ENCODE assay signal across 15 cellular contexts in the genomic region with DNA sequence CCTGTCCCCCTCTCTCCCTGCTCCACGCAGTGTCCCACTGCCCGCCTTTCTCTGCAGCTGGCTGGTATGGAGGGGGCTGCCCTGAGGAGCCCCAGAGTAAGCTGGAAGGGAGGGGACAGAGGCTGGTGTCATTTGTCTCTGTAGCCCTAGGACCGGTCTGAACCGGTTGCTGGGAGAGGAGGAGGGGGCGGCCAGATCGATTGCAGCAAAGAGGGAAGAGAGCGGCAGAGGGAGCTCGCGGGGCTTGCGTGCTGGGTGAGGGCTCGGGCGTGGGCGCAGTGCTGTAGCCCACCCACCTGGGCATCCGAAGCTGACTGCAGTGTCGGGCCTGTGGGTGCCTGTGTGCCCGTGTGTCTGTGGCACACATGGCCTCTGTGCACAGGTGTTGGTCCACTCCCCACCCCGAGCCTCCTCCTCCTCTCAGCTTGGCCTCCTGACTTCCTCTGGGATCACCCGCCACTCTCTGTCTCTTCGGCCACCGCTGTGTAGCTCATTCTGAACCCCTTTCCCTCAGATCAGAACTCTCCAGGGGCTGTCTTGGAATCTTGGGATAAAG. TPM values are rescaled to one million over a fixed set of nuclear protein-coding genes. Genes with fewer than 3 reads are reported as not detected.
DNase-seq lines count a peak whose midpoint lies in the region; ATAC-seq, FAIRE-seq and TF ChIP-seq lines count a peak whose summit lies in the region.
"Had no signal": no experiment of that assay in that cellular context is flagged by ENCODE, and none has a peak within 500 bp of the region (broad histone marks: within the 10 kb centered on the region; RNA-seq: fewer than 3 reads in every experiment).

No MANE protein-coding gene starts in this region.

- TF ChIP-seq CTCF in A549 (IDR thresholded peaks at IDR 0.05): no peak

- H3K9ac ChIP-seq in NT2/D1 (ENCODE audit: insufficient read length, low read depth): peak overlapping the region; percentile 89
- no peak overlapping the region for H3K9ac ChIP-seq in iPS-15b (ENCODE audit: low read depth, low read length)

- POLR2A ChIA-PET in A549 (lab: Yijun Ruan, JAX): interaction anchor here (1.3 kb wide), 1 partner anchor 107 kb away, joined by 5 read pairs; a partner anchor contains a TSS

- CTCF ChIA-PET in A549 (lab: Yijun Ruan, JAX): interaction anchor here (0.5 to 6.4 kb wide), 10 partner anchors 10 to 127 kb away, joined by 3 to 49 read pairs (median 4); no protein-coding TSS in a partner anchor

- peaks cover 52% of the 10 kb centered on the region for H3K36me3 ChIP-seq in NT2/D1 (ENCODE audit: insufficient read depth, insufficient read length, low read length)
- peaks cover 20% of the 10 kb centered on the region for H3K36me3 ChIP-seq in iPS-15b (ENCODE audit: control insufficient read depth, insufficient read depth, low read length)
- H3K36me3 ChIP-seq: uterus had no signal

- H3K4me1 ChIP-seq in A549 (peaks cover 60% of the 10 kb centered on the region), NT2/D1 (ENCODE audit: insufficient read depth, insufficient read length) (peaks cover 38% of the 10 kb centered on the region), iPS-15b (ENCODE audit: control insufficient read depth, insufficient read depth, low read length) (peaks cover 13% of the 10 kb centered on the region)
- H3K4me1 ChIP-seq: uterus had no signal

- no peak for DNase-seq in A549 (ENCODE audit: low read depth in 1 of 2, low spot score in 1 of 2)
- peak; percentile 93 for DNase-seq in NCI-H1092 treated with DMSO at 0.1 percent for 48 hours (lab: John Stamatoyannopoulos, UW)
- DNase-seq in NT2/D1 (ENCODE audit: low read depth, low spot score): peak; percentile 78
- no peak for DNase-seq in DMS114 treated with DMSO at 0.1 percent for 48 hours (lab: John Stamatoyannopoulos, UW; ENCODE audit: unreplicated experiment)
- DNase-seq in activated CD4-positive, alpha-beta T cell treated with anti-CD3 and anti-CD28 coated beads, Interleukin-2, amount 50 U/mL, for 4 hours: no peak
- DNase-seq in stimulated activated CD4-positive, alpha-beta T cell treated with anti-CD3 and anti-CD28 coated beads, Interleukin-12 subunit alpha, Interleukin-12 subunit beta, amount 100 ng/mL, for 4 hours: no peak
- DNase-seq: activated CD4-positive, alpha-beta T cell treated with anti-CD3 and anti-CD28 coated beads, Interleukin-2, amount 50 U/mL, for 48 hours; activated naive CD8-positive, alpha-beta T cell treated with anti-CD3 and anti-CD28 coated beads, Interleukin-2, amount 10 ng/mL, durations not matched to agents 7 days and 5 days; cortex of kidney; GDM1; T-cell; uterus had no signal

- no peak for TF ChIP-seq POLR2A in A549 (IDR thresholded peaks at IDR 0.05; ENCODE audit: low read length)

- H3K4me3 ChIP-seq in A549 (no peak overlapping the region), NT2/D1 (ENCODE audit: insufficient read length, low read depth) (peak overlapping the region; percentile 38), iPS-15b (ENCODE audit: low read depth, low read length) (peak overlapping the region; percentile 20)
- H3K4me3 ChIP-seq: lung, uterus had no signal

- no peak for FAIRE-seq in A549 (lab: Jason Lieb, UNC)

- no peak for TF ChIP-seq EP300 in A549 (IDR thresholded peaks at IDR 0.05)

- H3K4me2 ChIP-seq in A549: peak overlapping the region; percentile 25; the same call in 2 of the 3 replicates

- ATAC-seq in A549 (no peak), GM19035 (IDR thresholded peaks at IDR 0.05; ENCODE audit: unreplicated experiment) (no peak)
- ATAC-seq: T-cell had no signal

- H3K27me3 ChIP-seq in NT2/D1 (ENCODE audit: insufficient read depth, insufficient read length): no peaks in the 10 kb centered on the region
- H3K27me3 ChIP-seq in iPS-15b (ENCODE audit: control insufficient read depth, insufficient read depth, low read length): no peaks in the 10 kb centered on the region
- H3K27me3 ChIP-seq: uterus had no signal

- 80% methylated on average over 18 of the region's 20 CpGs for WGBS in A549 (ENCODE audit: missing lambda C conversion rate)

- peak overlapping the region; percentile 69 to 84; a peak in 5 of 6 replicates for H3K27ac ChIP-seq in A549
- H3K27ac ChIP-seq: uterus had no signal

- TF ChIP-seq RAD21 in A549 (conservative IDR thresholded peaks at IDR 0.05 in 1 of 2, IDR thresholded peaks at IDR 0.05 in 1 of 2): no peak

- H3K9me3 ChIP-seq in A549 (no peaks in the 10 kb centered on the region), NT2/D1 (ENCODE audit: insufficient read depth, low read length) (no peaks in the 10 kb centered on the region), iPS-15b (ENCODE audit: control insufficient read depth, insufficient read depth, low read length) (no peaks in the 10 kb centered on the region)
- H3K9me3 ChIP-seq: uterus had no signal

TF ChIP-seq in A549, 52 proteins besides CTCF, POLR2A, EP300 and RAD21:
- TF ChIP-seq HOXA7 (CRISPR knock-in tag; IDR thresholded peaks at IDR 0.05) (no peak), FOSL2 (IDR thresholded peaks at IDR 0.05) (no peak), FOSL2 (CRISPR knock-in tag; IDR thresholded peaks at IDR 0.05) (no peak), RFX5 (IDR thresholded peaks at IDR 0.05) (no peak)

RNA-seq across cellular contexts. Expression of a gene that starts 50.7 kb away (rescaled TPM):
- polyA plus RNA-seq in A549 (2011; rRNA removed) (154 and 212 TPM in 2 replicates), A549 (2017; fragmentation: RNase III; extraction: RNeasy Plus Mini Kit Qiagen cat#74134 plus additional on column Dnase treatment) (133 to 139 TPM (median 134 TPM) in 3 replicates)
- 122 and 170 TPM in 2 replicates for polyA plus RNA-seq in A549 (2012; cell fraction: cytosol; rRNA removed)
- polyA plus RNA-seq in A549 (2012; cell fraction: nucleus; rRNA removed): 500 and 511 TPM in 2 replicates
- 278 and 313 TPM in 2 replicates for polyA minus RNA-seq in A549 (2011; rRNA and poly(A)+ RNA removed)

Comparison
In these comparisons a context has a peak if more than half of its experiments do, and no peak if none do; other contexts are left out.
1. DNase-seq: peak in NCI-H1092 treated with DMSO at 0.1 percent for 48 hours (single experiment) and NT2/D1 (single experiment); none in A549 (0 of 2), DMS114 treated with DMSO at 0.1 percent for 48 hours (single experiment), activated CD4-positive, alpha-beta T cell treated with anti-CD3 and anti-CD28 coated beads, Interleukin-2, amount 50 U/mL, for 4 hours (0 of 2) and stimulated activated CD4-positive, alpha-beta T cell treated with anti-CD3 and anti-CD28 coated beads, Interleukin-12 subunit alpha, Interleukin-12 subunit beta, amount 100 ng/mL, for 4 hours (single experiment).